23 cellular contexts compared by ENCODE assay signal in genomic region chr5:75373862-75374261, GRCh38.
"Had no signal": no experiment of that assay in that cellular context is flagged by ENCODE, and none has a peak within 500 bp of the region (broad histone marks: within the 10 kb centered on the region; RNA-seq: fewer than 3 reads in every experiment).

No MANE protein-coding gene starts in this region.

- H3K4me2 ChIP-seq: KMS-11, SK-N-SH had no signal

- ATAC-seq: K562, Panc1, PC-3 had no signal

- H3K9ac ChIP-seq: KMS-11, SK-N-SH had no signal

- H3K27ac ChIP-seq: KMS-11, RWPE1 had no signal

- H3K27me3 Mint-ChIP-seq: IgD-negative memory B cell had no signal

- H3K9me3 Mint-ChIP-seq: IgD-negative memory B cell had no signal

- H3K4me3 ChIP-seq: K562 had no signal

- DNase-seq: Kasumi-1, MM.1S, NCI-H1092 treated with DMSO at 0.1 percent for 48 hours, NCI-H1436, NCI-H187, NCI-H2029, NCI-H2081 treated with DMSO at 0.1 percent for 48 hours, NCI-H2171, NCI-H226, NCI-H446, NCI-H510A, NCI-H524 treated with DMSO at 0.1 percent for 48 hours, NCI-H69, NCI-H774, PC-3, SHP77, SK-N-SH, SW 1271 had no signal

- H3K4me1 Mint-ChIP-seq: IgD-negative memory B cell had no signal

- H3K4me3 Mint-ChIP-seq: IgD-negative memory B cell had no signal

- H3K9me3 ChIP-seq: SK-N-SH had no signal

- FAIRE-seq: K562 had no signal
